In the genomic region with DNA sequence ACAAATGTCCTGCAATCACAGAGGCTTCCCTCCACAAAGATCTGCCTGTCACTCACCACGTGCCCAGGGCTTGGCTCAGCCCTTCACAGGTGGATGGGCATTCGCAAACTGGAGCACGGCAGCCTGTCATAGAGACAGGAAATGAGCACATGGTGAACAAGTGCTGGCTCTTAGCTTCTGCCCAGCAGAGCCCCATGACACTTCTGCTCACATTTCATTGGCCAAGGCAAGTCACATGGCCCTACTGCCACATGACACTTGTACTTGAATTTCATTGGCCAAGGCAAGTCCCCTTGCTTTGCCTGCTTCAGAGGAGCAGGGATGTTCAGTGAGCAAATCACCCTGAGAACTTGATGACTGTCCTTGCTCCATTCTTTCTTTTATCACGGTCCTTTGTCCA, we compare ENCODE assay signal across 13 cellular contexts.
DNase-seq lines count a peak whose midpoint lies in the region; ATAC-seq and TF ChIP-seq lines count a peak whose summit lies in the region.
"Had no signal": no experiment of that assay in that cellular context is flagged by ENCODE, and none has a peak within 500 bp of the region (broad histone marks: within the 10 kb centered on the region; RNA-seq: fewer than 3 reads in every experiment).

No MANE protein-coding gene starts in this region.

- no peak for TF ChIP-seq CTCF in CD4-positive, alpha-beta T cell (IDR thresholded peaks at IDR 0.05)

- H3K4me3 Mint-ChIP-seq in activated CD4-positive, alpha-beta T cell treated with anti-CD3 and anti-CD28 coated beads, Interleukin-2, amount 10 ng/mL, durations not matched to agents 24 days and 14 days = no peak overlapping the region
- H3K4me3 Mint-ChIP-seq in activated T-helper 1 cell treated with anti-CD3 and anti-CD28 coated beads, Interleukin-12 subunit alpha, Interleukin-12 subunit beta, Interleukin-2, Interleukin-4 antibody, amounts not matched to agents 30 ng/mL and 10 ng/mL and 1 ng/mL, durations not matched to agents 14 hours and 24 hours and 36 hours = no peak overlapping the region
- no peak overlapping the region for H3K4me3 Mint-ChIP-seq in CD4-positive, alpha-beta T cell
- H3K4me3 Mint-ChIP-seq: mesothelial cell of epicardium had no signal

- peaks cover 2% of the 10 kb centered on the region for H3K27me3 Mint-ChIP-seq in activated CD4-positive, alpha-beta T cell treated with anti-CD3 and anti-CD28 coated beads, Interleukin-2, amount 10 ng/mL, durations not matched to agents 24 days and 14 days
- H3K27me3 Mint-ChIP-seq in activated T-helper 1 cell treated with anti-CD3 and anti-CD28 coated beads, Interleukin-12 subunit alpha, Interleukin-12 subunit beta, Interleukin-2, Interleukin-4 antibody, amounts not matched to agents 30 ng/mL and 10 ng/mL and 1 ng/mL, durations not matched to agents 14 hours and 24 hours and 36 hours (ENCODE audit: insufficient read depth) = peaks cover 4% of the 10 kb centered on the region
- peaks cover 26% of the 10 kb centered on the region for H3K27me3 Mint-ChIP-seq in CD4-positive, alpha-beta T cell

- peaks cover 4% of the 10 kb centered on the region for H3K27me3 ChIP-seq in CD4-positive, alpha-beta T cell (ENCODE audit: control insufficient read depth, insufficient read depth, low read length)

- ATAC-seq in HG03457 (IDR thresholded peaks at IDR 0.05; ENCODE audit: unreplicated experiment) (no peak), GM18858 (IDR thresholded peaks at IDR 0.05; ENCODE audit: unreplicated experiment) (no peak)
- no peak for ATAC-seq in CD4-positive, alpha-beta T cell (ENCODE audit: poor library complexity)

- POLR2A ChIA-PET in CD4-positive, alpha-beta T cell (lab: Charles Lee) = no interaction called here

- no peaks in the 10 kb centered on the region for H3K9me3 Mint-ChIP-seq in activated CD4-positive, alpha-beta T cell treated with anti-CD3 and anti-CD28 coated beads, Interleukin-2, amount 10 ng/mL, durations not matched to agents 24 days and 14 days
- no peaks in the 10 kb centered on the region for H3K9me3 Mint-ChIP-seq in activated T-helper 1 cell treated with anti-CD3 and anti-CD28 coated beads, Interleukin-12 subunit alpha, Interleukin-12 subunit beta, Interleukin-2, Interleukin-4 antibody, amounts not matched to agents 30 ng/mL and 10 ng/mL and 1 ng/mL, durations not matched to agents 14 hours and 24 hours and 36 hours
- no peaks in the 10 kb centered on the region for H3K9me3 Mint-ChIP-seq in CD4-positive, alpha-beta T cell
- H3K9me3 Mint-ChIP-seq: mesothelial cell of epicardium had no signal

- CTCF ChIA-PET in CD4-positive, alpha-beta T cell (lab: Charles Lee) = no interaction called here

- no peaks in the 10 kb centered on the region for H3K9me3 ChIP-seq in CD4-positive, alpha-beta T cell (ENCODE audit: control insufficient read depth, low read length)

- H3K36me3 Mint-ChIP-seq in activated CD4-positive, alpha-beta T cell treated with anti-CD3 and anti-CD28 coated beads, Interleukin-2, amount 10 ng/mL, durations not matched to agents 24 days and 14 days (ENCODE audit: low read depth) = no peaks in the 10 kb centered on the region
- no peaks in the 10 kb centered on the region for H3K36me3 Mint-ChIP-seq in activated T-helper 1 cell treated with anti-CD3 and anti-CD28 coated beads, Interleukin-12 subunit alpha, Interleukin-12 subunit beta, Interleukin-2, Interleukin-4 antibody, amounts not matched to agents 30 ng/mL and 10 ng/mL and 1 ng/mL, durations not matched to agents 14 hours and 24 hours and 36 hours (ENCODE audit: low read depth)
- no peaks in the 10 kb centered on the region for H3K36me3 Mint-ChIP-seq in CD4-positive, alpha-beta T cell (ENCODE audit: low read depth)
- H3K36me3 Mint-ChIP-seq: mesothelial cell of epicardium had no signal

- H3K4me1 Mint-ChIP-seq in activated CD4-positive, alpha-beta T cell treated with anti-CD3 and anti-CD28 coated beads, Interleukin-2, amount 10 ng/mL, durations not matched to agents 24 days and 14 days = no peaks in the 10 kb centered on the region
- H3K4me1 Mint-ChIP-seq in activated T-helper 1 cell treated with anti-CD3 and anti-CD28 coated beads, Interleukin-12 subunit alpha, Interleukin-12 subunit beta, Interleukin-2, Interleukin-4 antibody, amounts not matched to agents 30 ng/mL and 10 ng/mL and 1 ng/mL, durations not matched to agents 14 hours and 24 hours and 36 hours (ENCODE audit: low read depth) = no peaks in the 10 kb centered on the region
- H3K4me1 Mint-ChIP-seq in CD4-positive, alpha-beta T cell (ENCODE audit: low read depth) = no peaks in the 10 kb centered on the region
- H3K4me1 Mint-ChIP-seq: mesothelial cell of epicardium had no signal

- intact Hi-C loops in activated CD4-positive, alpha-beta T cell treated with anti-CD3 and anti-CD28 coated beads, Interleukin-2, amount 10 ng/mL, durations not matched to agents 24 days and 14 days (cut with micrococcal nuclease) = no loop called here
- intact Hi-C loops in activated T-helper 1 cell treated with anti-CD3 and anti-CD28 coated beads, Interleukin-12 subunit alpha, Interleukin-12 subunit beta, Interleukin-2, Interleukin-4 antibody, amounts not matched to agents 30 ng/mL and 10 ng/mL and 1 ng/mL, durations not matched to agents 14 hours and 24 hours and 36 hours (cut with micrococcal nuclease) = no loop called here
- intact Hi-C loops in CD4-positive, alpha-beta T cell (cut with DNase I, micrococcal nuclease) = no loop called here

- DNase-seq in activated CD4-positive, alpha-beta T cell treated with anti-CD3 and anti-CD28 coated beads, Interleukin-2, amount 10 ng/mL, durations not matched to agents 24 days and 14 days = peak; percentile 58
- DNase-seq in activated CD4-positive, alpha-beta T cell treated with anti-CD3 and anti-CD28 coated beads, Interleukin-2, amount 50 U/mL, for 1 hour = no peak
- peak; percentile 71 for DNase-seq in HT1080 (ENCODE audit: low read depth)
- DNase-seq in activated T-helper 1 cell treated with anti-CD3 and anti-CD28 coated beads, Interleukin-12 subunit alpha, Interleukin-12 subunit beta, Interleukin-2, Interleukin-4 antibody, amounts not matched to agents 30 ng/mL and 10 ng/mL and 1 ng/mL, durations not matched to agents 14 hours and 24 hours and 36 hours (ENCODE audit: low spot score) = peak; percentile 2
- peak; percentile 13 to 45 for DNase-seq in stimulated activated CD4-positive, alpha-beta T cell treated with anti-CD3 and anti-CD28 coated beads, Interleukin-4, amount 100 ng/mL, for 48 hours (ENCODE audit: low read depth in 2 of 2)
- no peak for DNase-seq in CD4-positive, alpha-beta T cell
- DNase-seq: activated gamma-delta T cell treated with Interleukin-2 at 50 U/mL for 16 hours; central memory CD4-positive, alpha-beta T cell; GF-D8; PC-9 had no signal

- H3K27ac Mint-ChIP-seq in activated CD4-positive, alpha-beta T cell treated with anti-CD3 and anti-CD28 coated beads, Interleukin-2, amount 10 ng/mL, durations not matched to agents 24 days and 14 days = no peak overlapping the region
- no peak overlapping the region for H3K27ac Mint-ChIP-seq in activated T-helper 1 cell treated with anti-CD3 and anti-CD28 coated beads, Interleukin-12 subunit alpha, Interleukin-12 subunit beta, Interleukin-2, Interleukin-4 antibody, amounts not matched to agents 30 ng/mL and 10 ng/mL and 1 ng/mL, durations not matched to agents 14 hours and 24 hours and 36 hours
- no peak overlapping the region for H3K27ac Mint-ChIP-seq in CD4-positive, alpha-beta T cell
- H3K27ac Mint-ChIP-seq: mesothelial cell of epicardium had no signal

- no peak overlapping the region for H3K27ac ChIP-seq in CD4-positive, alpha-beta T cell (ENCODE audit: low read depth, low read length)
- H3K27ac ChIP-seq: PC-9 had no signal

Comparison
In these comparisons a context has a peak if more than half of its experiments do, and no peak if none do; other contexts are left out.
1. DNase-seq: peak in activated CD4-positive, alpha-beta T cell treated with anti-CD3 and anti-CD28 coated beads, Interleukin-2, amount 10 ng/mL, durations not matched to agents 24 days and 14 days (single experiment), HT1080 (single experiment), activated T-helper 1 cell treated with anti-CD3 and anti-CD28 coated beads, Interleukin-12 subunit alpha, Interleukin-12 subunit beta, Interleukin-2, Interleukin-4 antibody, amounts not matched to agents 30 ng/mL and 10 ng/mL and 1 ng/mL, durations not matched to agents 14 hours and 24 hours and 36 hours (single experiment) and stimulated activated CD4-positive, alpha-beta T cell treated with anti-CD3 and anti-CD28 coated beads, Interleukin-4, amount 100 ng/mL, for 48 hours (2 of 2); none in activated CD4-positive, alpha-beta T cell treated with anti-CD3 and anti-CD28 coated beads, Interleukin-2, amount 50 U/mL, for 1 hour (single experiment) and CD4-positive, alpha-beta T cell (0 of 10).